4 cellular contexts compared by ENCODE assay signal in genomic region chr2:107833152-107833551, GRCh38. TPM values are rescaled to one million over a fixed set of nuclear protein-coding genes. Genes with fewer than 3 reads are reported as not detected.
"Had no signal": no experiment of that assay in that cellular context is flagged by ENCODE, and none has a peak within 500 bp of the region (broad histone marks: within the 10 kb centered on the region; RNA-seq: fewer than 3 reads in every experiment).

No MANE protein-coding gene starts in this region.

RNA-seq across cellular contexts. Expression of gene RGPD4, which starts 6.5 kb away (rescaled TPM):
- polyA plus RNA-seq: immature natural killer cell, liver, lung, mammary epithelial cell had no signal
